ENCODE assay signal across 12 cellular contexts in the genomic region with DNA sequence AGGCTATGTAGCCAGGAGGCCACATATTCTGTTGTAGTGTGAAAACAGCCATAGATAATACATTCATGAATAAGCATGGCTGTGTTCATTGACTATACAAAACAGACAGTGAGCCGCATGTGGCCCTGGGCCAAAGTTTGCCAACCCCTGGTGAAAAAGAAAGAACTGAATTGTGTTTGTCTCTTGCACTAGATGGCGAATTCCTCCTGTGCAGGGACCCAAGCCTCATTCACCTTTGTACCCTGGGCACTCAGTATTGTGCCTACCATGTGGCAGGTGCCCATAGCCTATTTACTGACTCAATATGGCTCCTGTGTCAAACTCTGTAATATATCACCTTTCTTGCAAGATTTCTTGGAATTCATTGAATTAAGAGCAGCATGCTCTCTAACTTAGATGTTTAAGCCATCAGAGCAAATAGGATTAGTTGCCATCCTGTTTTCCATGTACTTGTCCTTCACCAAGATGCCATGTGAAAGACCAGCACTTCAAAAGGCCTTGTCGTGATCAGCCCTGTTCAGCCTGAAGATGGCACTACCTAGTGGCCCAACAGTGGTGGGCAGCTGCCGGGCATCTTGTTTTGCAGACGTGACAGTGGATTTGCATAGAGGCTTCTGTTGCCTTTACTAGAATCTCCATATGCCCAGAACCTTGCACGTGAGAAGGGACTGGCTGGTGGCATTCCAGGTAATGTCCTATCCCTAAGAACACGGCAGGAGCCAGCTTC. TPM values are rescaled to one million over a fixed set of nuclear protein-coding genes. Genes with fewer than 3 reads are reported as not detected.
A peak's percentile ranks its signal among the peaks of the same experiment; 100 is the strongest.
DNase-seq lines count a peak whose midpoint lies in the region; ATAC-seq and TF ChIP-seq lines count a peak whose summit lies in the region.
"Had no signal": no experiment of that assay in that cellular context is flagged by ENCODE, and none has a peak within 500 bp of the region (broad histone marks: within the 10 kb centered on the region; RNA-seq: fewer than 3 reads in every experiment).

No MANE protein-coding gene starts in this region.

- POLR2A ChIA-PET in OCI-LY7 (lab: Charles Lee) = no interaction called here

- TF ChIP-seq POLR2A in testis (IDR thresholded peaks at IDR 0.05) = no peak

- H3K9me2 ChIP-seq in OCI-LY7 (ENCODE audit: insufficient read depth, low read length) = no peaks in the 10 kb centered on the region

- H3K27me3 ChIP-seq in testis = no peaks in the 10 kb centered on the region
- H3K27me3 ChIP-seq: SJSA1 had no signal

- no peaks in the 10 kb centered on the region for H3K79me2 ChIP-seq in OCI-LY7 (ENCODE audit: insufficient read depth, low read depth, low read length)

- H3K27ac ChIP-seq in OCI-LY7 (ENCODE audit: low read depth, low read length, poor library complexity, severe bottlenecking) = no peak overlapping the region
- H3K27ac ChIP-seq in testis = no peak overlapping the region
- H3K27ac ChIP-seq: SJSA1 had no signal

- 79 to 89% methylated on average over 7 of the region's 7 CpGs for WGBS in testis, 2 donors

- no peak overlapping the region for H3K4me2 ChIP-seq in OCI-LY7 (ENCODE audit: low read length)

- H3K4me1 ChIP-seq in OCI-LY7 (ENCODE audit: insufficient read depth, low read length, poor library complexity, severe bottlenecking) (no peaks in the 10 kb centered on the region), testis (no peaks in the 10 kb centered on the region)
- H3K4me1 ChIP-seq: SJSA1 had no signal

- H3K9me3 ChIP-seq in OCI-LY7 (ENCODE audit: low read length) (no peaks in the 10 kb centered on the region), testis (no peaks in the 10 kb centered on the region)
- H3K9me3 ChIP-seq: SJSA1 had no signal

- ATAC-seq in HG03097 (IDR thresholded peaks at IDR 0.05; ENCODE audit: low FRiP score, unreplicated experiment) = no peak

- H3K36me3 ChIP-seq in OCI-LY7 (ENCODE audit: insufficient read depth, low read length) (no peaks in the 10 kb centered on the region), testis (ENCODE audit: low read depth, missing control alignments) (no peaks in the 10 kb centered on the region)
- H3K36me3 ChIP-seq: SJSA1 had no signal

- TF ChIP-seq CTCF in OCI-LY7 (conservative IDR thresholded peaks at IDR 0.05; ENCODE audit: low read length) = peak; percentile 46
- peak; percentile 22 for TF ChIP-seq CTCF in fibroblast of pulmonary artery (IDR thresholded peaks at IDR 0.05; ENCODE audit: low read length, missing control alignments)
- TF ChIP-seq CTCF in testis (IDR thresholded peaks at IDR 0.05) = no peak

- DNase-seq in NCI-H748 (lab: John Stamatoyannopoulos, UW; ENCODE audit: unreplicated experiment) = peak; percentile 19
- DNase-seq in NCI-H748 treated with DMSO at 0.1 percent for 48 hours (lab: John Stamatoyannopoulos, UW) = no peak
- DNase-seq in OCI-LY7 (ENCODE audit: low spot score) = peak; percentile 24
- peak; percentile 14 for DNase-seq in fibroblast of pulmonary artery (ENCODE audit: low read depth)
- peak; percentile 40 for DNase-seq in testis
- DNase-seq in occipital lobe (lab: John Stamatoyannopoulos, UW) = no peak
- no peak for DNase-seq in stimulated activated CD8-positive, alpha-beta memory T cell treated with anti-CD3 and anti-CD28 coated beads, Interleukin-4, amount 100 ng/mL, for 48 hours
- DNase-seq: activated CD4-positive, alpha-beta T cell treated with anti-CD3 and anti-CD28 coated beads for 48 hours; aorta had no signal

- CTCF ChIA-PET in OCI-LY7 (lab: Charles Lee; ENCODE audit: unreplicated experiment) = no interaction called here

- H3K4me3 ChIP-seq in OCI-LY7 (ENCODE audit: low read depth, low read length, poor library complexity, severe bottlenecking) (no peak overlapping the region), fibroblast of pulmonary artery (replicated peaks; ENCODE audit: low read depth, low read length) (no peak overlapping the region), testis (no peak overlapping the region)
- H3K4me3 ChIP-seq: K562, SJSA1 had no signal

- intact Hi-C loops in OCI-LY7 (cut with micrococcal nuclease; ENCODE audit: unreplicated experiment) (loop anchor here (1.0 to 2.0 kb wide), 2 partner anchors 58 to 164 kb away; no protein-coding TSS in a partner anchor), testis (cut with DNase I; ENCODE audit: low total_unique reads) (no loop called here)

- no peak overlapping the region for H2AFZ ChIP-seq in OCI-LY7 (ENCODE audit: low read length)

- H4K20me1 ChIP-seq in OCI-LY7 (ENCODE audit: insufficient read depth, low read length) = no peaks in the 10 kb centered on the region

- BruUV-seq in OCI-LY7 (replicated peaks; lab: Mats Ljungman, UMichigan) = no TSS peak

RNA-seq across cellular contexts. Expression of a gene that starts 50.9 kb away (rescaled TPM):
- 13.2 and 16.0 TPM in 2 replicates for total RNA-seq in OCI-LY7 (2014; rRNA removed; shearing (Covaris generic))
- 19.0 TPM in 2 replicates for total RNA-seq in OCI-LY7 (2022)
- total RNA-seq in testis = 10 to 100 TPM; 19.7 to 40.9 TPM
- polyA plus RNA-seq in testis (ENCODE audit: insufficient read depth, low read depth, low replicate concordance) = 15.0 TPM
- 0.31 TPM for total RNA-seq in occipital lobe

Comparison
In these comparisons a context has a peak if more than half of its experiments do, and no peak if none do; other contexts are left out.
1. DNase-seq: peak in NCI-H748 (single experiment), OCI-LY7 (single experiment), fibroblast of pulmonary artery (single experiment) and testis (single experiment); none in NCI-H748 treated with DMSO at 0.1 percent for 48 hours (single experiment), occipital lobe (single experiment) and stimulated activated CD8-positive, alpha-beta memory T cell treated with anti-CD3 and anti-CD28 coated beads, Interleukin-4, amount 100 ng/mL, for 48 hours (single experiment).
2. CTCF ChIP-seq: peak in OCI-LY7 (single experiment) and fibroblast of pulmonary artery (single experiment); none in testis (0 of 3).
3. RNA of a gene that starts 50.9 kb away (total RNA-seq): 19.7 to 40.9 TPM in testis and 13.2 to 19.0 TPM in OCI-LY7; 0.31 TPM in occipital lobe (single experiment); every median in the first group is over 10 times any median in the second.